Comparison of ENCODE assay signal across 10 cellular contexts in the genomic region with DNA sequence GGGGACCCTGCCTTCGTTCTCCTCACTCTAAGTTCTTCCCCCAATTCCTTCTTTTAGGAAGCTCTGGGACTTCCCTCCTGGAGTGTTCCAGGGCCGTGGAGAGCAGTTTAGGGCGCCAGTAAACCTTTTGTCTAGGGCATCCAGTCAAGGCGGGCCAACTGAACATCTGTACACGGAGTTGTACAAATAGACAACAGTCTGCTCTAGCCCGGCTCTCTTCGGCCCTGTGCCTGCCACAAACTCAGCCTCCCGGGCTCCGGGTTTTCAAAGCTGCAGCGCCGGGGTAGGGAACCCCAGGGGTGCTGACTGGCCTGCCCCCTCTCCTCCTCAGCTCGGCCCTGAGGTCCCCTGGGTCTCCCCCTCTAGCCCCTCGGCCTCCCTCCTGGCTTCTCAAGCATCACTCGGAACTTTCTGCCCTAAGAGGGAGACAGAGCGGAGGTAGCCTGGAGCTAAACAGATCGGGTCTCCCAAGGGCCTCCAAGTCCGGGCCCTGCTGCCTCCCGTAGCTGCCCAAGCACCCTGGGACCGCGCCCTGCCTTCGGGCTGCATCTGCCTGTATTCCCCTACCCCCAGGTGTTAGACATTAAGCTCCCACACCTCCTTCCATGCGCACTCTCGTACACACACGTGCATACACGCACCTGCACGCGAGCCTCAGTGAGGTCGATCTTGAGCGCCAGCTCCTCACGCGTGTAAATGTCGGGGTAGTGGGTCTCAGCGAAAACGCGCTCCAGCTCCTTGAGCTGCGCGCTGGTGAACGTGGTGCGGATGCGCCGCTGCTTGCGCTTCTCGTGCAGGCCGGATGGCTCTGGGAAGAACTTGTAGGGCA. TPM values are rescaled to one million over a fixed set of nuclear protein-coding genes. Genes with fewer than 3 reads are reported as not detected.
A peak's percentile ranks its signal among the peaks of the same experiment; 100 is the strongest.
DNase-seq lines count a peak whose midpoint lies in the region; ATAC-seq, FAIRE-seq and TF ChIP-seq lines count a peak whose summit lies in the region.
"Had no signal": no experiment of that assay in that cellular context is flagged by ENCODE, and none has a peak within 500 bp of the region (broad histone marks: within the 10 kb centered on the region; RNA-seq: fewer than 3 reads in every experiment).

No MANE protein-coding gene starts in this region.

- H3K36me3 ChIP-seq in mammary epithelial cell (ENCODE audit: insufficient read depth, low read length) (peaks cover 6% of the 10 kb centered on the region), GM12878 (ENCODE audit: control insufficient read depth in 2 of 2, insufficient read depth in 2 of 2, low read length in 1 of 2) (peaks cover 0 to 5% of the 10 kb centered on the region in 2 experiments; a peak in 3 of 4 replicates), mesenchymal stem cell (ENCODE audit: control insufficient read depth in 1 of 2, insufficient read depth in 2 of 2, low read depth in 1 of 2, low read length in 2 of 2) (peaks cover 27 to 30% of the 10 kb centered on the region in 2 experiments)

- H3K4ac ChIP-seq in mesenchymal stem cell (ENCODE audit: low read depth in 1 of 2, low read length in 2 of 2): no peak overlapping the region

- no peaks in the 10 kb centered on the region for H3K27me3 Mint-ChIP-seq in MCF 10A (ENCODE audit: insufficient read depth, unreplicated experiment)

- no peak overlapping the region for H3K18ac ChIP-seq in mesenchymal stem cell (ENCODE audit: low read depth in 1 of 2, low read length in 2 of 2)

- BruUV-seq in MCF 10A (replicated peaks; lab: Mats Ljungman, UMichigan): no TSS peak
- BruUV-seq in mammary epithelial cell (replicated peaks; lab: Mats Ljungman, UMichigan): no TSS peak
- BruUV-seq in GM12878 (replicated peaks; lab: Mats Ljungman, UMichigan): no TSS peak

- no peak overlapping the region for H2BK12ac ChIP-seq in mesenchymal stem cell (ENCODE audit: low read length in 2 of 2)

- H3K9me3 Mint-ChIP-seq in MCF 10A (ENCODE audit: unreplicated experiment): no peaks in the 10 kb centered on the region

- H3K27ac ChIP-seq in mammary epithelial cell (ENCODE audit: insufficient read depth, low read depth, low read length): no peak overlapping the region
- H3K27ac ChIP-seq in GM12878 (ENCODE audit: control insufficient read depth, insufficient read depth): no peak overlapping the region
- no peak overlapping the region for H3K27ac ChIP-seq in mesenchymal stem cell (ENCODE audit: low read length, poor library complexity, severe bottlenecking)
- no peak overlapping the region for H3K27ac ChIP-seq in caudate nucleus (ENCODE audit: low read depth, low read length)

- RAD21 ChIA-PET in GM12878 (lab: Charles Lee; ENCODE audit: unreplicated experiment): interaction anchor here (0.6 kb wide), 1 partner anchor 182 kb away, joined by 3 read pairs; no protein-coding TSS in a partner anchor

- intact Hi-C loops in MCF 10A (cut with micrococcal nuclease) (no loop called here), mammary epithelial cell (cut with micrococcal nuclease) (no loop called here), GM12878 (cut with micrococcal nuclease; ENCODE audit: unreplicated experiment) (no loop called here)

- H3K4me1 Mint-ChIP-seq in MCF 10A (ENCODE audit: insufficient read depth, unreplicated experiment): peaks cover 9% of the 10 kb centered on the region

- H3K4me2 ChIP-seq in mammary epithelial cell (ENCODE audit: insufficient read depth, low read depth, low read length) (no peak overlapping the region), GM12878 (ENCODE audit: control insufficient read depth, insufficient read depth) (no peak overlapping the region), mesenchymal stem cell (ENCODE audit: low read length, poor library complexity, severe bottlenecking) (peak overlapping the region; percentile 33)

- FAIRE-seq in GM12878 (lab: Jason Lieb, UNC) (no peak), urothelium cell line (lab: Jason Lieb, UNC) (peak; percentile 27)

- H2AK5ac ChIP-seq in mesenchymal stem cell (ENCODE audit: low read length, severe bottlenecking): no peak overlapping the region

- H4K91ac ChIP-seq in mesenchymal stem cell (ENCODE audit: low read length): no peak overlapping the region

- peak overlapping the region; percentile 61 for H3K4me3 Mint-ChIP-seq in MCF 10A (ENCODE audit: unreplicated experiment)

- no peak overlapping the region for H2BK120ac ChIP-seq in mesenchymal stem cell (ENCODE audit: low read depth, low read length)

- no peak for DNase-seq in MCF 10A (ENCODE audit: unreplicated experiment)
- no peak for DNase-seq in mammary epithelial cell
- no peak for DNase-seq in GM12878 (ENCODE audit: low read depth, low spot score)
- DNase-seq in mesenchymal stem cell: no peak
- DNase-seq in urothelium cell line (ENCODE audit: low spot score): no peak
- no peak for DNase-seq in superior temporal gyrus (ENCODE audit: extremely low spot score)
- no peak for DNase-seq in RKO (ENCODE audit: low spot score)
- no peak for DNase-seq in caudate nucleus (lab: John Stamatoyannopoulos, UW)

- H3K27me3 ChIP-seq in mammary epithelial cell (ENCODE audit: insufficient read depth, low read length) (peaks cover 14% of the 10 kb centered on the region), GM12878 (replicated peaks in 1 of 2; ENCODE audit: control insufficient read depth in 2 of 2, insufficient read depth in 2 of 2, low read length in 1 of 2) (peaks cover 11 to 15% of the 10 kb centered on the region in 2 experiments; a peak in 3 of 4 replicates), mesenchymal stem cell (ENCODE audit: control insufficient read depth in 1 of 2, insufficient read depth in 1 of 2, low read length in 2 of 2) (peaks cover 47 to 58% of the 10 kb centered on the region in 2 experiments)

- TF ChIP-seq RAD21 in GM12878 (IDR thresholded peaks at IDR 0.05; ENCODE audit: insufficient read depth, low read depth, low read length): no peak

- WGBS in mammary epithelial cell (ENCODE audit: low coverage, missing lambda C conversion rate): 73% methylated on average over 12 of the region's 44 CpGs
- WGBS in GM12878 (ENCODE audit: insufficient coverage, insufficient replicate concordance, low lambda C conversion rate, missing lambda C conversion rate): 3% methylated on average over 44 of the region's 44 CpGs
- 31% methylated on average over 44 of the region's 44 CpGs for WGBS in mesenchymal stem cell

- H3K27ac Mint-ChIP-seq in MCF 10A (ENCODE audit: low read depth, unreplicated experiment): no peak overlapping the region

- H3K79me2 ChIP-seq in mammary epithelial cell (ENCODE audit: insufficient read depth, low read length) (no peaks in the 10 kb centered on the region), GM12878 (ENCODE audit: control insufficient read depth, insufficient read depth, low read length) (no peaks in the 10 kb centered on the region)

- ATAC-seq in GM12878: peak; percentile 12

- no peaks in the 10 kb centered on the region for H4K20me1 ChIP-seq in mammary epithelial cell (ENCODE audit: insufficient read depth, low read length)
- no peaks in the 10 kb centered on the region; the same call in 1 of the 2 replicates for H4K20me1 ChIP-seq in GM12878 (ENCODE audit: control insufficient read depth, insufficient read depth)

- TF ChIP-seq CTCF in MCF 10A (IDR thresholded peaks at IDR 0.05; ENCODE audit: unreplicated experiment) (no peak), mammary epithelial cell (conservative IDR thresholded peaks at IDR 0.05 in 1 of 2, IDR thresholded peaks at IDR 0.05 in 1 of 2; ENCODE audit: extremely low read depth in 1 of 2, insufficient read depth in 1 of 2, low read depth in 1 of 2, low read length in 2 of 2) (no peak), GM12878 (IDR thresholded peaks at IDR 0.05 in 2 of 3, conservative IDR thresholded peaks at IDR 0.05 in 1 of 3; ENCODE audit: control insufficient read depth in 2 of 3, extremely low read depth in 1 of 3, insufficient read depth in 1 of 3, low read depth in 3 of 3, low read length in 3 of 3) (no peak)

- POLR2A ChIA-PET in MCF 10A (lab: Yijun Ruan, JAX): interaction anchor here (0.7 to 0.9 kb wide), 5 partner anchors 17 to 442 kb away, joined by 3 read pairs; no protein-coding TSS in a partner anchor
- POLR2A ChIA-PET in GM12878 (lab: Charles Lee): no interaction called here

- no peak overlapping the region for H3K14ac ChIP-seq in mesenchymal stem cell (ENCODE audit: low read length in 2 of 2)

- dilution Hi-C loops in mammary epithelial cell (cut with HindIII; ENCODE audit: low sequenced_read_pairs): no loop called here

- no peak overlapping the region for H3K9ac ChIP-seq in mammary epithelial cell (ENCODE audit: insufficient read depth, low read length)
- no peak overlapping the region for H3K9ac ChIP-seq in GM12878 (ENCODE audit: control insufficient read depth, insufficient read depth, low read length)
- H3K9ac ChIP-seq in mesenchymal stem cell (ENCODE audit: low read length): peak overlapping the region; percentile 50

- in situ Hi-C loops in mammary epithelial cell (cut with MboI; ENCODE audit: low sequenced_read_pairs in 2 of 2) (no loop called here), GM12878 (cut with MboI) (no loop called here)

- H3K9me3 ChIP-seq in mammary epithelial cell (replicated peaks; ENCODE audit: insufficient read depth, low read length) (no peaks in the 10 kb centered on the region), GM12878 (replicated peaks; ENCODE audit: control insufficient read depth, insufficient read depth, low read length) (no peaks in the 10 kb centered on the region; the same call in 2 of the 3 replicates), mesenchymal stem cell (ENCODE audit: control insufficient read depth, low read length) (no peaks in the 10 kb centered on the region)

- H2BK5ac ChIP-seq in mesenchymal stem cell (ENCODE audit: low read depth, low read length, poor library complexity, severe bottlenecking): no peak overlapping the region

- H3K23ac ChIP-seq in mesenchymal stem cell (ENCODE audit: low read length in 2 of 2): no peak overlapping the region

- SMC1A ChIA-PET in GM12878 (lab: Charles Lee; ENCODE audit: uncharacterized antibody, unreplicated experiment): no interaction called here

- H2BK15ac ChIP-seq in mesenchymal stem cell (ENCODE audit: low read depth, poor library complexity, severe bottlenecking): no peak overlapping the region

- peaks cover 33% of the 10 kb centered on the region for H3K36me3 Mint-ChIP-seq in MCF 10A (ENCODE audit: insufficient read depth, unreplicated experiment)

- H2AFZ ChIP-seq in mammary epithelial cell (ENCODE audit: low read depth, low read length) (no peak overlapping the region), GM12878 (ENCODE audit: control insufficient read depth, low read depth, low read length) (no peak overlapping the region), mesenchymal stem cell (ENCODE audit: low read depth, low read length) (no peak overlapping the region)

- CTCF ChIA-PET in MCF 10A (lab: Yijun Ruan, JAX): interaction anchor here (0.5 to 1.0 kb wide), 4 partner anchors 91 to 235 kb away, joined by 3 to 5 read pairs (median 3); no protein-coding TSS in a partner anchor
- CTCF ChIA-PET in mammary epithelial cell (lab: Charles Lee; ENCODE audit: low non-redundant PET): no interaction called here
- CTCF ChIA-PET in GM12878 (lab: Yijun Ruan, JAX): interaction anchor here (2.0 kb wide), 1 partner anchor 190 kb away, joined by 10 read pairs; no protein-coding TSS in a partner anchor

- peak; percentile 54; the same call in 1 of the 2 replicates for TF ChIP-seq POLR2A in GM12878 (IDR thresholded peaks at IDR 0.05; ENCODE audit: low read depth, low read length)

- no peak for TF ChIP-seq EP300 in GM12878 (IDR thresholded peaks at IDR 0.05; ENCODE audit: borderline replicate concordance in 1 of 2, control insufficient read depth in 1 of 2, low read depth in 2 of 2, low read length in 2 of 2)

- no peaks in the 10 kb centered on the region for H3K79me1 ChIP-seq in mesenchymal stem cell (replicated peaks; ENCODE audit: low read length, poor library complexity, severe bottlenecking)

- H4K8ac ChIP-seq in mesenchymal stem cell (ENCODE audit: low read length): no peak overlapping the region

- H3K4me1 ChIP-seq in mammary epithelial cell (ENCODE audit: insufficient read depth, low read length): peaks cover 9% of the 10 kb centered on the region
- peaks cover 4% of the 10 kb centered on the region for H3K4me1 ChIP-seq in GM12878 (ENCODE audit: control insufficient read depth, insufficient read depth, low read length)
- peaks cover 42% of the 10 kb centered on the region for H3K4me1 ChIP-seq in mesenchymal stem cell (ENCODE audit: control insufficient read depth, insufficient read depth, low read depth, low read length)

- no peak overlapping the region for H3K4me3 ChIP-seq in mammary epithelial cell (replicated peaks in 1 of 3; ENCODE audit: insufficient read depth in 1 of 3, low read depth in 2 of 3, low read length in 3 of 3)
- no peak overlapping the region for H3K4me3 ChIP-seq in GM12878
- H3K4me3 ChIP-seq in mesenchymal stem cell (ENCODE audit: insufficient read depth in 1 of 2, low read depth in 1 of 2, low read length in 2 of 2): peak overlapping the region in 1 of 2 experiments; percentile 55
- H3K4me3 ChIP-seq: lung had no signal

RNA-seq across cellular contexts. Expression of a gene that starts 3.3 kb away (rescaled TPM):
- total RNA-seq in MCF 10A (2022) (not detected in 2 replicates), mammary epithelial cell (not detected), GM12878 (2014; rRNA removed) (not detected in 2 replicates), GM12878 (2014; rRNA removed; fragmentation: Illumina TruSeq; extraction: Trizol) (not detected in 2 replicates), GM12878 (2021) (not detected in 2 replicates)
- polyA plus RNA-seq in mammary epithelial cell (not detected), GM12878 (2011; rRNA removed) (not detected in 2 replicates), GM12878 (2014; fragmentation: Illumina TruSeq; extraction: Trizol) (not detected in 2 replicates), GM12878 (2014; fragmentation: Nextera tagmentation; extraction: Ambion mirVana) (not detected), GM12878 (2014; rRNA removed) (not detected in 2 replicates), GM12878 (2016; fragmentation: Nextera tagmentation; extraction: Ambion mirVana) (not detected)
- polyA minus RNA-seq in mammary epithelial cell: not detected
- total RNA-seq in GM12878 (2013; cell fraction: nucleolus; rRNA removed): not detected in 2 replicates
- polyA plus RNA-seq in GM12878 (2011; ENCODE audit: low read depth): not detected
- not detected in 2 replicates for polyA plus RNA-seq in GM12878 (2011; cell fraction: cytosol; rRNA removed)
- not detected in 2 replicates for polyA plus RNA-seq in GM12878 (2011; cell fraction: nucleus; rRNA removed)
- not detected in 2 replicates for polyA plus RNA-seq in GM12878 (2012)
- polyA minus RNA-seq in GM12878 (2011; rRNA and poly(A)+ RNA removed): not detected in 2 replicates
- polyA minus RNA-seq in GM12878 (2011; cell fraction: cytosol; rRNA and poly(A)+ RNA removed): not detected in 2 replicates
- polyA minus RNA-seq in GM12878 (2011; cell fraction: nucleus; rRNA and poly(A)+ RNA removed): not detected in 2 replicates
- polyA plus RNA-seq in mesenchymal stem cell (2013, experiment 1 of 2): not detected
- not detected for polyA plus RNA-seq in mesenchymal stem cell (2013, experiment 2 of 2)
- total RNA-seq: activated CD8-positive, alpha-beta memory T cell treated with anti-CD3 and anti-CD28 coated beads for 36 hours; lung had no signal
- polyA plus RNA-seq: lung had no signal

RNA-seq across cellular contexts. Expression of a gene that starts 16.1 kb away (rescaled TPM):
- total RNA-seq in MCF 10A (2022) (90.2 and 104 TPM in 2 replicates), mammary epithelial cell (100 to 1,000 TPM; 111 to 185 TPM), GM12878 (2014; rRNA removed) (62.3 and 66.3 TPM in 2 replicates), GM12878 (2014; rRNA removed; fragmentation: Illumina TruSeq; extraction: Trizol) (32.1 and 33.1 TPM in 2 replicates), GM12878 (2021) (110 and 116 TPM in 2 replicates)
- polyA plus RNA-seq in mammary epithelial cell (65.7 TPM), GM12878 (2011; rRNA removed) (36.2 and 68.8 TPM in 2 replicates), GM12878 (2014; fragmentation: Illumina TruSeq; extraction: Trizol) (54.7 and 62.3 TPM in 2 replicates), GM12878 (2014; fragmentation: Nextera tagmentation; extraction: Ambion mirVana) (1 to 10 TPM in 1 of 2 experiments, under 1 TPM in 1; 0.47 to 1.0 TPM), GM12878 (2014; rRNA removed) (77.5 and 94.4 TPM in 2 replicates), GM12878 (2016; fragmentation: Nextera tagmentation; extraction: Ambion mirVana) (10 to 100 TPM in 1 of 2 experiments, 1 to 10 TPM in 1; 9.7 to 20.0 TPM)
- polyA minus RNA-seq in mammary epithelial cell: 152 TPM
- 149 and 152 TPM in 2 replicates for total RNA-seq in GM12878 (2013; cell fraction: nucleolus; rRNA removed)
- 39.6 TPM for polyA plus RNA-seq in GM12878 (2011; ENCODE audit: low read depth)
- polyA plus RNA-seq in GM12878 (2011; cell fraction: cytosol; rRNA removed): 45.3 and 59.8 TPM in 2 replicates
- 613 and 647 TPM in 2 replicates for polyA plus RNA-seq in GM12878 (2011; cell fraction: nucleus; rRNA removed)
- polyA plus RNA-seq in GM12878 (2012): 71.7 and 110 TPM in 2 replicates
- polyA minus RNA-seq in GM12878 (2011; rRNA and poly(A)+ RNA removed): 70.7 and 93.0 TPM in 2 replicates
- polyA minus RNA-seq in GM12878 (2011; cell fraction: cytosol; rRNA and poly(A)+ RNA removed): 52.8 and 55.7 TPM in 2 replicates
- 158 and 247 TPM in 2 replicates for polyA minus RNA-seq in GM12878 (2011; cell fraction: nucleus; rRNA and poly(A)+ RNA removed)
- 111 TPM for polyA plus RNA-seq in mesenchymal stem cell (2013, experiment 1 of 2)
- 103 TPM for polyA plus RNA-seq in mesenchymal stem cell (2013, experiment 2 of 2)

RNA-seq across cellular contexts. Expression of a gene that starts 24.1 kb away (rescaled TPM):
- not detected in 2 replicates for total RNA-seq in MCF 10A (2022)
- total RNA-seq in mammary epithelial cell: not detected
- not detected for polyA plus RNA-seq in mammary epithelial cell
- not detected for polyA minus RNA-seq in mammary epithelial cell
- total RNA-seq in GM12878 (2013; cell fraction: nucleolus; rRNA removed): not detected in 2 replicates
- total RNA-seq in GM12878 (2014; rRNA removed): 2.7 and 3.5 TPM in 2 replicates
- 1.9 and 2.2 TPM in 2 replicates for total RNA-seq in GM12878 (2014; rRNA removed; fragmentation: Illumina TruSeq; extraction: Trizol)
- total RNA-seq in GM12878 (2021): 1.4 and 1.5 TPM in 2 replicates
- polyA plus RNA-seq in GM12878 (2011; ENCODE audit: low read depth): 1.5 TPM
- polyA plus RNA-seq in GM12878 (2011; rRNA removed): 0.10 TPM in 1 of 2 replicates, not detected in the other
- 0.12 and 0.25 TPM in 2 replicates for polyA plus RNA-seq in GM12878 (2011; cell fraction: cytosol; rRNA removed)
- polyA plus RNA-seq in GM12878 (2011; cell fraction: nucleus; rRNA removed): 0.21 and 0.54 TPM in 2 replicates
- polyA plus RNA-seq in GM12878 (2012): 1.7 and 1.9 TPM in 2 replicates
- 1.6 and 2.0 TPM in 2 replicates for polyA plus RNA-seq in GM12878 (2014; fragmentation: Illumina TruSeq; extraction: Trizol)
- 10 to 100 TPM; 11.0 to 11.1 TPM for polyA plus RNA-seq in GM12878 (2014; fragmentation: Nextera tagmentation; extraction: Ambion mirVana)
- polyA plus RNA-seq in GM12878 (2014; rRNA removed): 3.2 and 3.7 TPM in 2 replicates
- polyA plus RNA-seq in GM12878 (2016; fragmentation: Nextera tagmentation; extraction: Ambion mirVana): 1 to 10 TPM; 1.2 to 1.6 TPM
- not detected in 2 replicates for polyA minus RNA-seq in GM12878 (2011; rRNA and poly(A)+ RNA removed)
- not detected in 2 replicates for polyA minus RNA-seq in GM12878 (2011; cell fraction: cytosol; rRNA and poly(A)+ RNA removed)
- polyA minus RNA-seq in GM12878 (2011; cell fraction: nucleus; rRNA and poly(A)+ RNA removed): not detected in 2 replicates
- not detected for polyA plus RNA-seq in mesenchymal stem cell (2013, experiment 1 of 2)
- polyA plus RNA-seq in mesenchymal stem cell (2013, experiment 2 of 2): not detected
- total RNA-seq: activated CD8-positive, alpha-beta memory T cell treated with anti-CD3 and anti-CD28 coated beads for 36 hours had no signal

RNA-seq across cellular contexts. Expression of a gene that starts 48.7 kb away (rescaled TPM):
- 0.40 TPM in 1 of 2 replicates, not detected in the other for total RNA-seq in MCF 10A (2022)
- 10 to 100 TPM in 1 of 2 donors, 1 to 10 TPM in 1; 1.6 to 13.5 TPM for total RNA-seq in mammary epithelial cell
- 2.1 TPM for polyA plus RNA-seq in mammary epithelial cell
- 1.9 TPM for polyA minus RNA-seq in mammary epithelial cell
- not detected in 2 replicates for total RNA-seq in GM12878 (2013; cell fraction: nucleolus; rRNA removed)
- not detected in 2 replicates for total RNA-seq in GM12878 (2014; rRNA removed)
- not detected in 2 replicates for total RNA-seq in GM12878 (2014; rRNA removed; fragmentation: Illumina TruSeq; extraction: Trizol)
- not detected in 2 replicates for total RNA-seq in GM12878 (2021)
- not detected for polyA plus RNA-seq in GM12878 (2011; ENCODE audit: low read depth)
- not detected in 2 replicates for polyA plus RNA-seq in GM12878 (2011; rRNA removed)
- not detected in 2 replicates for polyA plus RNA-seq in GM12878 (2011; cell fraction: cytosol; rRNA removed)
- not detected in 2 replicates for polyA plus RNA-seq in GM12878 (2011; cell fraction: nucleus; rRNA removed)
- polyA plus RNA-seq in GM12878 (2012): not detected in 2 replicates
- not detected in 2 replicates for polyA plus RNA-seq in GM12878 (2014; fragmentation: Illumina TruSeq; extraction: Trizol)
- polyA plus RNA-seq in GM12878 (2014; fragmentation: Nextera tagmentation; extraction: Ambion mirVana): not detected
- not detected in 2 replicates for polyA plus RNA-seq in GM12878 (2014; rRNA removed)
- not detected for polyA plus RNA-seq in GM12878 (2016; fragmentation: Nextera tagmentation; extraction: Ambion mirVana)
- not detected in 2 replicates for polyA minus RNA-seq in GM12878 (2011; rRNA and poly(A)+ RNA removed)
- 2.0 and 2.7 TPM in 2 replicates for polyA minus RNA-seq in GM12878 (2011; cell fraction: cytosol; rRNA and poly(A)+ RNA removed)
- 0.97 and 1.3 TPM in 2 replicates for polyA minus RNA-seq in GM12878 (2011; cell fraction: nucleus; rRNA and poly(A)+ RNA removed)
- polyA plus RNA-seq in mesenchymal stem cell (2013, experiment 1 of 2): not detected
- polyA plus RNA-seq in mesenchymal stem cell (2013, experiment 2 of 2): not detected
- total RNA-seq: activated CD8-positive, alpha-beta memory T cell treated with anti-CD3 and anti-CD28 coated beads for 36 hours had no signal
